In the genomic region with DNA sequence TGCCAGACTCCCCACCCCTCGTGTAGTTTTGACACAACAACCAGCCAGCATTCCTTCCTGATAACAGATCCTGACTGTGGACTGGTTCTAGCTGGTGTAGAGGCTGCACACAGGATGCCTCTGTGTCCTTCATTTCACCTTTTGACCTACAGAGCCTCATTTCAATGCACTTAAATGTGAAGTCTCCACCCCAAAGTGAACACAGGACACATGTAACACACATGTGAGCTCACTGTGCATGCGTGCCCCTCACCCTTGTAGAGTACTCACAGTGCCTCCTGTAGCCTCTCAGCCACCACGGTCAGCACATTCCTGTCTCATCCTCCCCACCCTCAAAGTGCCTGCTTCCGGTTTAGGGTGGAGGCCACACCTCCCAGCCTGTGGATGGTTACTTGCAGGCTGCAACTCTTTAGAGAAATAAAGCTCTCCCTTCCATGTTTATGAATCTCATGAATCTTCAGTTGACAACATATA, we compare ENCODE assay signal across 9 cellular contexts. TPM values are rescaled to one million over a fixed set of nuclear protein-coding genes. Genes with fewer than 3 reads are reported as not detected.
DNase-seq lines count a peak whose midpoint lies in the region; ATAC-seq and TF ChIP-seq lines count a peak whose summit lies in the region.
"Had no signal": no experiment of that assay in that cellular context is flagged by ENCODE, and none has a peak within 500 bp of the region (broad histone marks: within the 10 kb centered on the region; RNA-seq: fewer than 3 reads in every experiment).

No MANE protein-coding gene starts in this region.

- H3K27me3 ChIP-seq in SJSA1 (replicated peaks) = no peaks in the 10 kb centered on the region
- H3K27me3 ChIP-seq in thyroid gland = no peaks in the 10 kb centered on the region

- H3K27ac ChIP-seq in SJSA1 (no peak overlapping the region), thyroid gland (no peak overlapping the region)

- no peak for ATAC-seq in sciatic nerve

- H3K4me3 ChIP-seq in SJSA1 = no peak overlapping the region
- H3K4me3 ChIP-seq in fibroblast of villous mesenchyme (ENCODE audit: low read depth, low read length) = peak overlapping the region; percentile 34
- H3K4me3 ChIP-seq in thyroid gland (replicated peaks in 1 of 3) = no peak overlapping the region

- peak; percentile 45 to 46 for DNase-seq in SHP77 (lab: John Stamatoyannopoulos, UW)
- DNase-seq in SHP77 treated with DMSO at 0.1 percent for 48 hours (lab: John Stamatoyannopoulos, UW) = no peak
- DNase-seq in SJSA1 (ENCODE audit: low read depth in 1 of 2, low spot score in 2 of 2) = peak; percentile 47 to 74
- peak; percentile 79 for DNase-seq in fibroblast of villous mesenchyme (ENCODE audit: low read depth)
- peak; percentile 38 for DNase-seq in sciatic nerve (ENCODE audit: low spot score)
- no peak for DNase-seq in thyroid gland
- no peak for DNase-seq in D341Med (ENCODE audit: low spot score)
- no peak for DNase-seq in stimulated activated CD4-positive, alpha-beta T cell treated with anti-CD3 and anti-CD28 coated beads, Interleukin-4, amount 100 ng/mL, for 24 hours
- DNase-seq: naive thymus-derived CD8-positive, alpha-beta T cell had no signal

- WGBS in thyroid gland, 2 donors = 32 to 37% methylated on average over 4 of the region's 4 CpGs

- H3K9me3 ChIP-seq in SJSA1 (replicated peaks) (no peaks in the 10 kb centered on the region), thyroid gland (no peaks in the 10 kb centered on the region)

- TF ChIP-seq POLR2A in thyroid gland (IDR thresholded peaks at IDR 0.05) = no peak

- H3K4me1 ChIP-seq in SJSA1 (replicated peaks) (peaks cover 6% of the 10 kb centered on the region), thyroid gland (peaks cover 0 to 9% of the 10 kb centered on the region in 2 donors)

- TF ChIP-seq CTCF in fibroblast of villous mesenchyme (IDR thresholded peaks at IDR 0.05; ENCODE audit: insufficient read depth, low read depth, low read length) (no peak), thyroid gland (IDR thresholded peaks at IDR 0.05) (no peak)

- H3K36me3 ChIP-seq in SJSA1 = no peaks in the 10 kb centered on the region
- no peaks in the 10 kb centered on the region for H3K36me3 ChIP-seq in thyroid gland

- intact Hi-C loops in sciatic nerve (cut with DNase I) (no loop called here), thyroid gland (cut with DNase I) (no loop called here)

RNA-seq across cellular contexts. Expression of a gene that starts 11.6 kb away (rescaled TPM):
- total RNA-seq in SJSA1 (2014; rRNA removed; shearing (Covaris generic)) = 0.37 TPM in 1 of 2 replicates, not detected in the other
- total RNA-seq in fibroblast of villous mesenchyme (2.2 and 4.2 TPM in 2 replicates), sciatic nerve (0.89 TPM), thyroid gland (1 to 10 TPM in 3 of 4 donors, under 1 TPM in 1; 0.78 to 3.2 (median 1.6) TPM)
- total RNA-seq: naive thymus-derived CD8-positive, alpha-beta T cell had no signal

Comparison
In these comparisons a context has a peak if more than half of its experiments do, and no peak if none do; other contexts are left out.
1. DNase-seq: peak in SHP77 (2 of 2), SJSA1 (2 of 2), fibroblast of villous mesenchyme (single experiment) and sciatic nerve (single experiment); none in SHP77 treated with DMSO at 0.1 percent for 48 hours (single experiment), thyroid gland (0 of 2), D341Med (single experiment) and stimulated activated CD4-positive, alpha-beta T cell treated with anti-CD3 and anti-CD28 coated beads, Interleukin-4, amount 100 ng/mL, for 24 hours (single experiment).